Comparison of ENCODE assay signal across 8 cellular contexts in the genomic region with DNA sequence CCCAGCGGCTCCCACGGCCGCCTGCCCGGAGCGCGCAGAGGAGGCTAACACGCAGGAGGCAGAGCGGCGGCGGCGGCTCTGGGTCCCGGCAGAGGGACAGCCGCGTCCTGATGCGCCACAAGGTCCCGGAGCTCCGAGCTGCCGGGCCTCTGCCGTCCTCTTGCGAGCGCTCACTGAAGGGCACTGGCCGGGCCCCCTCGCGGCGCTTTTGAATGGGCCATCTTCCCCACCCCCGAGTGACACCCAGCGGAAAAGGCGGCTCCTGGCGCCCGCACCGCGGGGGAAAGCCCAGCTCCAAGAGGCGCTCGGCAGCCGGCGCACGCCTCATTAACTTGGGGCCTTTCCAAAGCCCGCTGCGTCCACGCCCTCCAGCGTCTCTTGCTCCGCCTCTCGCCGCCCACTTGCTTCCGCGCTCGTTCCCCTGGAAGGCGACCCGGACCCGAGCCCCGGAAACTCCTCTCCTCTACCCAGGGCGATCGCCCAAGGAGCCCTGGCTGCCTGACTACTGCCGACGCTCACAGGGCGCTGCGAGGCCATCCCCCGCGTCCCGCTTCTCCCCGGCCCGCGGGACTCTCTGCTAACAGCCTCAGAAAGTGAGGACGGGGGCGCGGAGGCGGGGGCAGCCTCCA. TPM values are rescaled to one million over a fixed set of nuclear protein-coding genes. Genes with fewer than 3 reads are reported as not detected.
DNase-seq lines count a peak whose midpoint lies in the region; ATAC-seq, FAIRE-seq and TF ChIP-seq lines count a peak whose summit lies in the region.

A gene (minus strand): TSS at position 363 of the 629 bp plus-strand sequence.

- H2AFZ ChIP-seq in H1 (ENCODE audit: low read length), result peak within 1 kb of the TSS; percentile 6; the same call in 1 of the 2 replicates

- DNase-seq in Caco-2 (peak; percentile 97 to 98), HT1080 (ENCODE audit: low read depth) (peak; percentile 98), NOMO-1 (lab: John Stamatoyannopoulos, UW; ENCODE audit: unreplicated experiment in 2 of 2) (peak; percentile 90 to 95), H1 (ENCODE audit: low read depth in 1 of 2, low spot score in 2 of 2) (peak; percentile 84 to 88), mesendoderm (peak; percentile 98)
- peak; percentile 92 for DNase-seq in activated CD8-positive, alpha-beta memory T cell treated with anti-CD3 and anti-CD28 coated beads for 4 hours (ENCODE audit: low read depth in 2 of 2)
- peak; percentile 82 for DNase-seq in stimulated activated CD8-positive, alpha-beta memory T cell treated with anti-CD3 and anti-CD28 coated beads, Interleukin-15, amount 100 ng/mL, for 1 hour (ENCODE audit: low read depth)

- H3K56ac ChIP-seq in H1 (replicated peaks; ENCODE audit: insufficient read length, low read depth, low read length) (peak within 1 kb of the TSS; percentile 90), mesendoderm (ENCODE audit: low read length) (peak within 1 kb of the TSS; percentile 99)

- H3K27ac Mint-ChIP-seq in Caco-2 (ENCODE audit: unreplicated experiment), result peak within 1 kb of the TSS; percentile 90

- TF ChIP-seq CTCF in Caco-2 (IDR thresholded peaks at IDR 0.05; ENCODE audit: insufficient read depth in 1 of 2, low read depth in 1 of 2, low read length in 1 of 2, severe bottlenecking in 1 of 2, unreplicated experiment in 1 of 2) (peak; percentile 63 to 85), H1 (IDR thresholded peaks at IDR 0.05; ENCODE audit: control extremely low read depth in 1 of 3, insufficient read depth in 1 of 3, low read depth in 1 of 3, low read length in 3 of 3) (peak; percentile 39 to 74 (median 42))

- peak within 1 kb of the TSS; percentile 97 for H3K4me3 ChIP-seq in Caco-2 (ENCODE audit: low read depth, low read length)
- peak within 1 kb of the TSS; percentile 89 to 94 (median 92) for H3K4me3 ChIP-seq in H1 (ENCODE audit: extremely low read depth in 1 of 4, insufficient read depth in 2 of 4, low read depth in 3 of 4, low read length in 4 of 4)
- H3K4me3 ChIP-seq in mesendoderm (ENCODE audit: low read length), result peak within 1 kb of the TSS; percentile 90

- intact Hi-C loops in Caco-2 (cut with micrococcal nuclease; ENCODE audit: unreplicated experiment), result loop anchor here (1.0 to 5.0 kb wide), 12 partner anchors 41 to 471 kb away; no protein-coding TSS in a partner anchor

- peaks cover 4% of the 10 kb centered on the region for H3K79me1 ChIP-seq in H1 (ENCODE audit: low read depth, low read length)
- peaks cover 4% of the 10 kb centered on the region for H3K79me1 ChIP-seq in mesendoderm (ENCODE audit: low read length)

- TF ChIP-seq POLR2A in H1 (IDR thresholded peaks at IDR 0.05; ENCODE audit: control extremely low read depth in 1 of 2, low read depth in 2 of 2, low read length in 2 of 2), result peak; percentile 2 to 42; a peak in 1 of 3 replicates

- peaks cover 0 to 36% of the 10 kb centered on the region in 2 experiments; a peak in 2 of 4 replicates for H3K79me2 ChIP-seq in H1 (ENCODE audit: control insufficient read depth in 1 of 2, insufficient read depth in 2 of 2, low read length in 2 of 2)
- H3K79me2 ChIP-seq in mesendoderm (ENCODE audit: control insufficient read depth, insufficient read depth, low read length), result peaks cover 21% of the 10 kb centered on the region

- ATAC-seq in GM21360 (IDR thresholded peaks at IDR 0.05; ENCODE audit: unreplicated experiment), result peak; percentile 84

- peaks cover 17% of the 10 kb centered on the region for H3K23me2 ChIP-seq in H1 (ENCODE audit: low read depth, low read length)

- POLR2A ChIA-PET in Caco-2 (lab: Charles Lee), result interaction anchor here (0.5 to 2.3 kb wide), 12 partner anchors 9 to 520 kb away, joined by 3 to 19 read pairs (median 4); a partner anchor contains a TSS
- POLR2A ChIA-PET in H1 (lab: Charles Lee; ENCODE audit: partially characterized antibody), result interaction anchor here (0.8 to 3.9 kb wide), 22 partner anchors 10 to 520 kb away, joined by 3 to 42 read pairs (median 4); a partner anchor contains a TSS

- H4K20me1 ChIP-seq in H1 (replicated peaks in 1 of 2; ENCODE audit: control insufficient read depth in 1 of 2, insufficient read depth in 2 of 2, low read length in 2 of 2), result peaks cover 2 to 4% of the 10 kb centered on the region in 2 experiments

- no peak within 1 kb of the TSS; the same call in 1 of the 2 replicates for H2AK5ac ChIP-seq in H1 (ENCODE audit: low read depth, low read length)
- peak within 1 kb of the TSS; percentile 54 for H2AK5ac ChIP-seq in mesendoderm (ENCODE audit: low read length)

- H3K23ac ChIP-seq in H1 (ENCODE audit: insufficient read length), result peak within 1 kb of the TSS; percentile 86
- peak within 1 kb of the TSS; percentile 97 for H3K23ac ChIP-seq in mesendoderm (ENCODE audit: low read length)

- no peak within 1 kb of the TSS for H2BK20ac ChIP-seq in H1 (ENCODE audit: low read length)

- H3K27ac ChIP-seq in H1 (ENCODE audit: low read depth, low read length) (peak within 1 kb of the TSS; percentile 54; the same call in 1 of the 2 replicates), mesendoderm (ENCODE audit: low read depth, low read length) (peak within 1 kb of the TSS; percentile 99)

- H3K36me3 ChIP-seq in Caco-2 (ENCODE audit: control insufficient read depth, insufficient read depth, low read length), result no peaks in the 10 kb centered on the region
- H3K36me3 ChIP-seq in H1 (ENCODE audit: control insufficient read depth in 2 of 4, insufficient read depth in 4 of 4, low read length in 3 of 4), result peaks cover 0 to 23% (median 0%) of the 10 kb centered on the region in 4 experiments; a peak in 1 of 8 replicates
- no peaks in the 10 kb centered on the region for H3K36me3 ChIP-seq in mesendoderm (ENCODE audit: control insufficient read depth, insufficient read depth, low read length)

- TF ChIP-seq EP300 in H1 (IDR thresholded peaks at IDR 0.05; ENCODE audit: borderline replicate concordance in 1 of 2, low read depth in 2 of 2, low read length in 2 of 2), result no peak

- 2% methylated on average over 57 of the region's 67 CpGs; no CpG with 5 or more reads in 1 of the 2 experiments for WGBS in H1 (ENCODE audit: extremely low coverage in 1 of 2, insufficient coverage in 1 of 2, insufficient read length in 1 of 2, insufficient replicate concordance in 2 of 2, low coverage in 1 of 2, low lambda C conversion rate in 2 of 2, missing lambda C conversion rate in 1 of 2), 2 experiments
- WGBS in mesendoderm (ENCODE audit: extremely low coverage, insufficient coverage, low lambda C conversion rate), result no CpG with 5 or more reads among the region's 67 CpGs

- no peak for FAIRE-seq in H1 (lab: Jason Lieb, UNC)

- TF ChIP-seq RAD21 in H1 (IDR thresholded peaks at IDR 0.05 in 1 of 2, conservative IDR thresholded peaks at IDR 0.05 in 1 of 2; ENCODE audit: low read depth in 2 of 2, low read length in 2 of 2), result peak; percentile 64 to 68

- H3K18ac ChIP-seq in H1 (ENCODE audit: extremely low read depth, low read length), result peak within 1 kb of the TSS; percentile 94
- peak within 1 kb of the TSS; percentile 96 for H3K18ac ChIP-seq in mesendoderm (ENCODE audit: low read length)

- peak within 1 kb of the TSS; percentile 98 to 99 for H3K4me2 ChIP-seq in H1 (ENCODE audit: insufficient read depth in 1 of 2, low read depth in 2 of 2, low read length in 2 of 2)
- peak within 1 kb of the TSS; percentile 97 for H3K4me2 ChIP-seq in mesendoderm (ENCODE audit: low read length)

- H3K4me1 ChIP-seq in Caco-2 (peaks cover 20% of the 10 kb centered on the region), H1 (replicated peaks in 1 of 4; ENCODE audit: control insufficient read depth in 3 of 4, insufficient read depth in 4 of 4, low read length in 3 of 4) (peaks cover 0 to 11% (median 2%) of the 10 kb centered on the region in 4 experiments; a peak in 5 of 7 replicates), mesendoderm (ENCODE audit: control insufficient read depth, low read depth, low read length) (no peaks in the 10 kb centered on the region)

- H4K91ac ChIP-seq in H1 (replicated peaks; ENCODE audit: insufficient read length, low read length), result peak within 1 kb of the TSS; percentile 96

- H3K14ac ChIP-seq in H1 (ENCODE audit: insufficient read length), result peak within 1 kb of the TSS; percentile 73

- H4K5ac ChIP-seq in H1 (ENCODE audit: insufficient read length, low read depth, low read length) (peak within 1 kb of the TSS; percentile 68), mesendoderm (ENCODE audit: low read length) (no peak within 1 kb of the TSS)

- H2BK12ac ChIP-seq in H1 (ENCODE audit: low read depth, low read length), result peak within 1 kb of the TSS; percentile 53

- CTCF ChIA-PET in Caco-2 (lab: Charles Lee) (interaction anchor here (0.8 to 2.8 kb wide), 11 partner anchors 41 to 520 kb away, joined by 3 to 18 read pairs (median 4); a partner anchor contains a TSS), H1 (lab: Charles Lee; ENCODE audit: partially characterized antibody) (interaction anchor here (0.6 to 3.2 kb wide), 14 partner anchors 9 to 548 kb away, joined by 3 to 26 read pairs (median 4); no protein-coding TSS in a partner anchor)

- H3K36me3 Mint-ChIP-seq in Caco-2 (ENCODE audit: insufficient read depth, unreplicated experiment), result peaks cover 70% of the 10 kb centered on the region

- no peaks in the 10 kb centered on the region for H3K27me3 Mint-ChIP-seq in Caco-2 (ENCODE audit: insufficient read depth, unreplicated experiment)

- H2BK15ac ChIP-seq in H1 (ENCODE audit: low read length), result peak within 1 kb of the TSS; percentile 53; the same call in 1 of the 2 replicates
- no peak within 1 kb of the TSS for H2BK15ac ChIP-seq in mesendoderm (replicated peaks; ENCODE audit: low read depth)

- H3K4ac ChIP-seq in H1 (replicated peaks; ENCODE audit: insufficient read length, low read depth, low read length) (peak within 1 kb of the TSS; percentile 88), mesendoderm (ENCODE audit: low read depth, low read length) (peak within 1 kb of the TSS; percentile 83)

- H3K4me3 Mint-ChIP-seq in Caco-2 (ENCODE audit: unreplicated experiment), result peak within 1 kb of the TSS; percentile 86

- H3K27me3 ChIP-seq in Caco-2 (replicated peaks; ENCODE audit: control insufficient read depth, insufficient read depth, low read length) (no peaks in the 10 kb centered on the region), H1 (replicated peaks in 1 of 4; ENCODE audit: control insufficient read depth in 3 of 4, extremely low read depth in 1 of 4, insufficient read depth in 3 of 4, low read length in 3 of 4) (no peaks in the 10 kb centered on the region; a peak in 1 of 7 replicates), mesendoderm (ENCODE audit: insufficient read depth, low read length, poor library complexity) (no peaks in the 10 kb centered on the region)

- H3K4me1 Mint-ChIP-seq in Caco-2 (ENCODE audit: low read depth, unreplicated experiment), result peaks cover 25% of the 10 kb centered on the region

- peak within 1 kb of the TSS; percentile 80 for H2BK120ac ChIP-seq in H1 (replicated peaks; ENCODE audit: low read depth, low read length)
- H2BK120ac ChIP-seq in mesendoderm (ENCODE audit: low read depth, low read length), result peak within 1 kb of the TSS; percentile 94

- H3K9ac ChIP-seq in H1 (replicated peaks in 1 of 4; ENCODE audit: extremely low read depth in 1 of 4, low read depth in 3 of 4, low read length in 3 of 4), result peak within 1 kb of the TSS; percentile 65 to 82 (median 70)
- peak within 1 kb of the TSS; percentile 97 for H3K9ac ChIP-seq in mesendoderm (ENCODE audit: low read length)

- H4K8ac ChIP-seq in H1 (ENCODE audit: extremely low read depth, insufficient read depth, low read length) (peak within 1 kb of the TSS; percentile 76), mesendoderm (ENCODE audit: low read depth, low read length) (no peak within 1 kb of the TSS)

- H2BK5ac ChIP-seq in H1 (ENCODE audit: low read depth, low read length) (peak within 1 kb of the TSS; percentile 57; the same call in 1 of the 2 replicates), mesendoderm (ENCODE audit: low read length) (peak within 1 kb of the TSS; percentile 82)

- H3K9me3 ChIP-seq in Caco-2 (no peaks in the 10 kb centered on the region), H1 (ENCODE audit: insufficient read depth in 2 of 2, low read depth in 1 of 2, low read length in 1 of 2) (no peaks in the 10 kb centered on the region)

- BruUV-seq in Caco-2 (replicated peaks; lab: Mats Ljungman, UMichigan), result no TSS peak

- no peaks in the 10 kb centered on the region for H3K9me3 Mint-ChIP-seq in Caco-2 (ENCODE audit: unreplicated experiment)

RNA-seq across cellular contexts. Expression of the gene that starts here (rescaled TPM):
- total RNA-seq in Caco-2 (2022), result 46.2 and 47.2 TPM in 2 replicates
- 155 and 184 TPM in 2 replicates for total RNA-seq in HT1080 (2014; rRNA removed; shearing (Covaris generic))
- 274 and 370 TPM in 2 replicates for polyA plus RNA-seq in HT1080 (2015; cell fraction: cytosol; rRNA removed)
- polyA plus RNA-seq in HT1080 (2015; cell fraction: nucleus; rRNA removed), result 246 and 289 TPM in 2 replicates
- total RNA-seq in H1 (2021; fragmentation: NEBNext Ultra II Directional; extraction: Animal tissue kit (Norgen Biotek cat#: 25700)), result 19.4 and 19.8 TPM in 2 replicates
- polyA plus RNA-seq in H1 (2011; rRNA removed), result 18.6 and 18.9 TPM in 2 replicates
- 14.4 TPM for polyA plus RNA-seq in H1 (2011; cell fraction: cytosol; rRNA removed)
- 8.7 TPM for polyA plus RNA-seq in H1 (2011; cell fraction: nucleus; rRNA removed)
- polyA plus RNA-seq in H1 (2012, experiment 1 of 2), result 14.0 to 17.3 TPM (median 16.6 TPM) in 4 replicates
- polyA plus RNA-seq in H1 (2012, experiment 2 of 2), result 8.5 TPM
- 13.1 TPM for polyA plus RNA-seq in H1 (2013, experiment 1 of 2)
- 13.4 TPM for polyA plus RNA-seq in H1 (2013, experiment 2 of 2)
- 10.9 and 13.3 TPM in 2 replicates for polyA minus RNA-seq in H1 (2011; rRNA and poly(A)+ RNA removed)
- polyA minus RNA-seq in H1 (2011; cell fraction: cytosol; rRNA and poly(A)+ RNA removed), result 27.4 TPM
- polyA minus RNA-seq in H1 (2011; cell fraction: nucleus; rRNA and poly(A)+ RNA removed), result 19.7 TPM
- polyA plus RNA-seq in mesendoderm (2013, experiment 1 of 2), result 9.4 TPM
- polyA plus RNA-seq in mesendoderm (2013, experiment 2 of 2), result 10.2 TPM

Comparison
In these comparisons a context has a peak if more than half of its experiments do, and no peak if none do; other contexts are left out.
1. Peak in every context shown above with its lines: DNase-seq, ATAC-seq, H3K4me3 ChIP-seq and H3K27ac ChIP-seq.